Comparison of ENCODE assay signal across 14 cellular contexts in the genomic region with DNA sequence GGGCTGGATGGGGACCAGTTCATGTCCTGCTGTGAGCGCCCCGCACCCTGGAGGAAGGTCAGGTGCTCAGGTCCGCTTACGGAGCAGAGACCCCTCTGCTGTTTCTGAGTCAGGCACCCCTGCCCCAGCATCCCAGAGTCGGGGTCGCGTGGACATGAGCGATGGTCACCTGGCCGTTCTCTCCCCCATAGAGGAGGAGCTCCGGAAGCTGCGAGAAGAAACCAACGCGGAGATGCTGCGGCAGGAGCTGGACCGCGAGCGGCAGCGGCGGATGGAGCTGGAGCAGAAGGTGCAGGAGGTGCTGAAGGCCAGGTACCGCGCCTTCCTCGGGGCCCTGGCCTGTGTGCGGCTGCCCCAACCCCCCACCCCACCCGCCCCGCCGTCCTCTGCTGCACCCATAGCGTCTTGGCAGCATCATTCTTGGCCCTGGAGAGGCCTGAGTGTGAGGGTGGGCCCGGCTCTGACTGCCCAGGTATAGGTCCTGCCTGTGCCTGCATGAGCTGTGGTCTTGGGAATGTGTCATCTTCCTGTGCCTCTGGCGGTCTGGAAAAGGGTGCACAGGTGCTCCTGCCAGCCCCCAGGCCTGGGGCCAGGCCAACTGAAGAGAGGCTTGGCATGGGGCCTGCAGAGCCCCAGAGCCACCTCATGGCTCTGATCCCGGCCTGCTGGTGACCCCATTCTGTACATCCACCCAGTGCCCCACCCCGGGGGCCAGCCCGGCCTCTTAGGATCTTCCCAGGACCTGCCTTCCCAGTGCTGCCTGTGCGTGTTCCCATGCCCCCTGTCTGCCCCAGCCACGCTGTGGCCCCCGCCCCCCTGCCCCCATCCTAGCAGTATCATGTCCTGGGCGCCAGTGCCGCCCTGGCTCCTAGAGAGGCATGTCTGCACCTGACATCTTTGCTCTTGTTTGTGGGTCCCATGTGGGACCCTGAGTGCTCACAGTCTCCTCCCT.
"Had no signal": no experiment of that assay in that cellular context is flagged by ENCODE, and none has a peak within 500 bp of the region (broad histone marks: within the 10 kb centered on the region; RNA-seq: fewer than 3 reads in every experiment).

No MANE protein-coding gene starts in this region.

- DNase-seq: activated CD4-positive, alpha-beta T cell treated with anti-CD3 and anti-CD28 coated beads, Interleukin-2, amount 50 U/mL, for 1 hour; activated naive CD8-positive, alpha-beta T cell treated with anti-CD3 and anti-CD28 coated beads, Interleukin-2, amount 10 ng/mL, durations not matched to agents 7 days and 5 days; activated T-cell treated with anti-CD3 and anti-CD28 coated beads for 4 hours; aorta; heart left ventricle; nephron progenitor cell; stimulated activated CD4-positive, alpha-beta T cell treated with anti-CD3 and anti-CD28 coated beads, Interleukin-2, amount 100 ng/mL, for 48 hours; T-helper 2 cell; testis had no signal

- H3K4me1 ChIP-seq: testis had no signal

- H3K27me3 Mint-ChIP-seq: activated naive CD8-positive, alpha-beta T cell treated with anti-CD3 and anti-CD28 coated beads, Interleukin-2, amount 10 ng/mL, durations not matched to agents 7 days and 5 days; memory B cell; stimulated activated naive CD8-positive, alpha-beta T cell treated with anti-CD3 and anti-CD28 coated beads, Interleukin-15, Interleukin-2, amounts not matched to agents 100 ng/mL and 50 ng/mL, for 24 hours had no signal

- H3K27ac Mint-ChIP-seq: activated naive CD8-positive, alpha-beta T cell treated with anti-CD3 and anti-CD28 coated beads, Interleukin-2, amount 10 ng/mL, durations not matched to agents 7 days and 5 days; nephron progenitor cell; stimulated activated naive CD8-positive, alpha-beta T cell treated with anti-CD3 and anti-CD28 coated beads, Interleukin-15, Interleukin-2, amounts not matched to agents 100 ng/mL and 50 ng/mL, for 24 hours had no signal

- FAIRE-seq: frontal cortex, islet of Langerhans had no signal

- H3K9me3 ChIP-seq: heart left ventricle, left lung, testis had no signal

- H3K4me3 ChIP-seq: heart left ventricle, left lung, testis had no signal

- H3K36me3 Mint-ChIP-seq: activated naive CD8-positive, alpha-beta T cell treated with anti-CD3 and anti-CD28 coated beads, Interleukin-2, amount 10 ng/mL, durations not matched to agents 7 days and 5 days had no signal

- H3K27me3 ChIP-seq: heart left ventricle, left lung, testis had no signal

- H3K4me3 Mint-ChIP-seq: activated naive CD8-positive, alpha-beta T cell treated with anti-CD3 and anti-CD28 coated beads, Interleukin-2, amount 10 ng/mL, durations not matched to agents 7 days and 5 days; memory B cell; nephron progenitor cell; stimulated activated naive CD8-positive, alpha-beta T cell treated with anti-CD3 and anti-CD28 coated beads, Interleukin-15, Interleukin-2, amounts not matched to agents 100 ng/mL and 50 ng/mL, for 24 hours had no signal

- H3K27ac ChIP-seq: left lung, testis had no signal

- ATAC-seq: heart left ventricle, left lung had no signal
